29 cellular contexts compared by ENCODE assay signal in the genomic region with DNA sequence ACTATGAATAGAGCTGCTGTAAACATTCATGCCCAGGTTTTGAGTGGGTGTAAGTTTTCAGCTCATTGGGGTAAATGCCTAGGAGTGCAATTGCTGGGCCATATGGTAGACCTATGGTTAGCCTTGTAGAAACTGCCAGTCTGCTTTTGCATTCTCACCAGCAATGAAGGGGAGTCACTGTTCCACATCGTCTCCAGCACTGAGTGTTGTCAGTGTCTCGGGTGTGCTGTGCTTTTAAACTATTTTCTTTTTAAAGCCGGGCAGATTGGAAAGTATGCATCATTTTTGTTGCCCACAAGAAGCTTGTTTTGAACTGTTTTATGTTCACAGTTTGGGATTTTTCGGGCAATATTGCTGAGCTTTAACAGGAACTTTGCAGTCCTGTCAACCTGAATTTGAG. TPM values are rescaled to one million over a fixed set of nuclear protein-coding genes. Genes with fewer than 3 reads are reported as not detected.
DNase-seq lines count a peak whose midpoint lies in the region; ATAC-seq and TF ChIP-seq lines count a peak whose summit lies in the region.
"Had no signal": no experiment of that assay in that cellular context is flagged by ENCODE, and none has a peak within 500 bp of the region (broad histone marks: within the 10 kb centered on the region; RNA-seq: fewer than 3 reads in every experiment).

No MANE protein-coding gene starts in this region.

- no peak for TF ChIP-seq CTCF in DND-41 (IDR thresholded peaks at IDR 0.05; ENCODE audit: borderline replicate concordance, extremely low read depth, low read length, poor library complexity, severe bottlenecking)

- H3K27me3 Mint-ChIP-seq in activated CD4-positive, alpha-beta T cell treated with anti-CD3 and anti-CD28 coated beads, Interleukin-2, amount 10 ng/mL, durations not matched to agents 7 days and 5 days = no peaks in the 10 kb centered on the region
- H3K27me3 Mint-ChIP-seq in activated T-helper 1 cell treated with anti-CD3 and anti-CD28 coated beads, Interleukin-12 subunit alpha, Interleukin-12 subunit beta, Interleukin-2, Interleukin-4 antibody, amounts not matched to agents 30 ng/mL and 10 ng/mL and 1 ng/mL, durations not matched to agents 14 hours and 24 hours and 36 hours (ENCODE audit: insufficient read depth) = peaks cover 7% of the 10 kb centered on the region
- H3K27me3 Mint-ChIP-seq in memory B cell = peaks cover 2% of the 10 kb centered on the region
- H3K27me3 Mint-ChIP-seq: CD4-positive, CD25-positive, alpha-beta regulatory T cell had no signal

- POLR2A ChIA-PET in activated CD4-positive, alpha-beta T cell treated with anti-CD3 and anti-CD28 coated beads, Interleukin-2, amount 10 ng/mL, durations not matched to agents 7 days and 5 days (lab: Charles Lee) = interaction anchor here (1.5 kb wide), 1 partner anchor 97 kb away, joined by 3 read pairs; the partner anchor contains the start of gene SOCS1

- DNase-seq in activated CD4-positive, alpha-beta T cell treated with anti-CD3 and anti-CD28 coated beads, Interleukin-2, amount 10 ng/mL, durations not matched to agents 7 days and 5 days = no peak
- no peak for DNase-seq in activated CD4-positive, alpha-beta T cell treated with anti-CD3 and anti-CD28 coated beads for 48 hours
- DNase-seq in DND-41 (no peak), memory B cell (ENCODE audit: low spot score in 2 of 2) (no peak), SIG-M5 (lab: John Stamatoyannopoulos, UW) (no peak)
- no peak for DNase-seq in activated T-helper 1 cell treated with anti-CD3 and anti-CD28 coated beads, Interleukin-12 subunit alpha, Interleukin-12 subunit beta, Interleukin-2, Interleukin-4 antibody, amounts not matched to agents 30 ng/mL and 10 ng/mL and 1 ng/mL, durations not matched to agents 14 hours and 24 hours and 36 hours (ENCODE audit: low spot score)
- DNase-seq in stimulated activated CD4-positive, alpha-beta T cell treated with anti-CD3 and anti-CD28 coated beads, Interleukin-12 subunit alpha, Interleukin-12 subunit beta, amount 100 ng/mL, for 4 hours = no peak
- DNase-seq: activated CD4-positive, CD25-positive, alpha-beta regulatory T cell treated with anti-CD3 and anti-CD28 coated beads, Interleukin-2, amount 50 U/mL, for 72 hours; activated CD8-positive, alpha-beta memory T cell treated with anti-CD3 and anti-CD28 coated beads, Interleukin-2, amount 10 ng/mL, durations not matched to agents 7 days and 5 days; AML-193; body of pancreas; CD4-positive, CD25-positive, alpha-beta regulatory T cell; DMS79 treated with DMSO at 0.1 percent for 48 hours; islet precursor cell; left ventricle myocardium inferior; NCI-H1092; NCI-H1694 treated with DMSO at 0.1 percent for 48 hours; RPMI8226; stimulated activated CD4-positive, alpha-beta T cell treated with anti-CD3 and anti-CD28 coated beads, Interleukin-2, amount 100 ng/mL, for 24 hours; stimulated activated CD8-positive, alpha-beta memory T cell treated with anti-CD3 and anti-CD28 coated beads, Interleukin-4, amount 100 ng/mL, for 48 hours; T-cell; tibial artery had no signal

- H3K4me3 Mint-ChIP-seq in activated CD4-positive, alpha-beta T cell treated with anti-CD3 and anti-CD28 coated beads, Interleukin-2, amount 10 ng/mL, durations not matched to agents 7 days and 5 days = no peak overlapping the region
- no peak overlapping the region for H3K4me3 Mint-ChIP-seq in activated T-helper 1 cell treated with anti-CD3 and anti-CD28 coated beads, Interleukin-12 subunit alpha, Interleukin-12 subunit beta, Interleukin-2, Interleukin-4 antibody, amounts not matched to agents 30 ng/mL and 10 ng/mL and 1 ng/mL, durations not matched to agents 14 hours and 24 hours and 36 hours
- H3K4me3 Mint-ChIP-seq in memory B cell = no peak overlapping the region

- peaks cover 46% of the 10 kb centered on the region for H3K4me1 ChIP-seq in DND-41 (ENCODE audit: insufficient read depth, low read length)

- ATAC-seq in DND-41 (ENCODE audit: insufficient read depth, low read depth) = no peak
- ATAC-seq in memory B cell (ENCODE audit: low read depth) = no peak
- ATAC-seq in HG02623 (IDR thresholded peaks at IDR 0.05; ENCODE audit: unreplicated experiment) = no peak
- ATAC-seq: activated CD8-positive, alpha-beta memory T cell treated with anti-CD3 and anti-CD28 coated beads, Interleukin-2, amount 10 ng/mL, durations not matched to agents 7 days and 5 days; body of pancreas; esophagus mucosa; T-cell had no signal

- peak overlapping the region; percentile 95 for H3K27ac Mint-ChIP-seq in activated CD4-positive, alpha-beta T cell treated with anti-CD3 and anti-CD28 coated beads, Interleukin-2, amount 10 ng/mL, durations not matched to agents 7 days and 5 days
- H3K27ac Mint-ChIP-seq in activated T-helper 1 cell treated with anti-CD3 and anti-CD28 coated beads, Interleukin-12 subunit alpha, Interleukin-12 subunit beta, Interleukin-2, Interleukin-4 antibody, amounts not matched to agents 30 ng/mL and 10 ng/mL and 1 ng/mL, durations not matched to agents 14 hours and 24 hours and 36 hours = peak overlapping the region; percentile 42
- H3K27ac Mint-ChIP-seq in memory B cell = peak overlapping the region; percentile 74

- peaks cover 51% of the 10 kb centered on the region for H3K36me3 ChIP-seq in DND-41 (ENCODE audit: insufficient read depth, low read length)
- H3K36me3 ChIP-seq: left ventricle myocardium inferior, neutrophil, right atrium auricular region, tibial artery had no signal

- H3K27ac ChIP-seq in DND-41 (ENCODE audit: low read length) = peak overlapping the region; percentile 20; the same call in 1 of the 2 replicates
- H3K27ac ChIP-seq: body of pancreas, left ventricle myocardium inferior, neutrophil, right atrium auricular region, SJSA1, tibial artery had no signal

- no peak overlapping the region for H2AFZ ChIP-seq in DND-41 (ENCODE audit: low read depth, low read length)

- no peak overlapping the region for H3K4me3 ChIP-seq in DND-41 (ENCODE audit: low read depth in 1 of 2, low read length in 2 of 2)
- H3K4me3 ChIP-seq: body of pancreas, left ventricle myocardium inferior, right atrium auricular region, SJSA1, smooth muscle cell, tibial artery had no signal

- CTCF ChIA-PET in activated CD4-positive, alpha-beta T cell treated with anti-CD3 and anti-CD28 coated beads, Interleukin-2, amount 10 ng/mL, durations not matched to agents 7 days and 5 days (lab: Charles Lee) = interaction anchor here (0.7 to 8.1 kb wide), 7 partner anchors 16 to 399 kb away, joined by 3 to 61 read pairs (median 4); partner anchors contain the start of gene SOCS1

- no peak overlapping the region for H3K9ac ChIP-seq in DND-41 (ENCODE audit: low read depth, low read length)

- intact Hi-C loops in activated T-helper 1 cell treated with anti-CD3 and anti-CD28 coated beads, Interleukin-12 subunit alpha, Interleukin-12 subunit beta, Interleukin-2, Interleukin-4 antibody, amounts not matched to agents 30 ng/mL and 10 ng/mL and 1 ng/mL, durations not matched to agents 14 hours and 24 hours and 36 hours (cut with micrococcal nuclease) = no loop called here

- peaks cover 93% of the 10 kb centered on the region for H3K4me1 Mint-ChIP-seq in activated CD4-positive, alpha-beta T cell treated with anti-CD3 and anti-CD28 coated beads, Interleukin-2, amount 10 ng/mL, durations not matched to agents 7 days and 5 days
- peaks cover 78% of the 10 kb centered on the region for H3K4me1 Mint-ChIP-seq in activated T-helper 1 cell treated with anti-CD3 and anti-CD28 coated beads, Interleukin-12 subunit alpha, Interleukin-12 subunit beta, Interleukin-2, Interleukin-4 antibody, amounts not matched to agents 30 ng/mL and 10 ng/mL and 1 ng/mL, durations not matched to agents 14 hours and 24 hours and 36 hours (ENCODE audit: low read depth)
- peaks cover 41% of the 10 kb centered on the region for H3K4me1 Mint-ChIP-seq in memory B cell

- peaks cover 3% of the 10 kb centered on the region for H3K9me3 Mint-ChIP-seq in activated CD4-positive, alpha-beta T cell treated with anti-CD3 and anti-CD28 coated beads, Interleukin-2, amount 10 ng/mL, durations not matched to agents 7 days and 5 days
- H3K9me3 Mint-ChIP-seq in activated T-helper 1 cell treated with anti-CD3 and anti-CD28 coated beads, Interleukin-12 subunit alpha, Interleukin-12 subunit beta, Interleukin-2, Interleukin-4 antibody, amounts not matched to agents 30 ng/mL and 10 ng/mL and 1 ng/mL, durations not matched to agents 14 hours and 24 hours and 36 hours = no peaks in the 10 kb centered on the region
- no peaks in the 10 kb centered on the region for H3K9me3 Mint-ChIP-seq in memory B cell
- H3K9me3 Mint-ChIP-seq: CD4-positive, CD25-positive, alpha-beta regulatory T cell; IgD-negative memory B cell; T-cell had no signal

- H3K27me3 ChIP-seq in DND-41 (ENCODE audit: insufficient read depth, low read length, poor library complexity) = no peaks in the 10 kb centered on the region
- H3K27me3 ChIP-seq: body of pancreas, right atrium auricular region, SJSA1, tibial artery had no signal

- peaks cover 69% of the 10 kb centered on the region for H4K20me1 ChIP-seq in DND-41 (ENCODE audit: insufficient read depth, low read length)

- peaks cover 55% of the 10 kb centered on the region for H3K79me2 ChIP-seq in DND-41 (ENCODE audit: insufficient read depth, low read length)

- peaks cover 68% of the 10 kb centered on the region for H3K36me3 Mint-ChIP-seq in activated CD4-positive, alpha-beta T cell treated with anti-CD3 and anti-CD28 coated beads, Interleukin-2, amount 10 ng/mL, durations not matched to agents 7 days and 5 days (ENCODE audit: low read depth)
- peaks cover 37% of the 10 kb centered on the region for H3K36me3 Mint-ChIP-seq in activated T-helper 1 cell treated with anti-CD3 and anti-CD28 coated beads, Interleukin-12 subunit alpha, Interleukin-12 subunit beta, Interleukin-2, Interleukin-4 antibody, amounts not matched to agents 30 ng/mL and 10 ng/mL and 1 ng/mL, durations not matched to agents 14 hours and 24 hours and 36 hours (ENCODE audit: low read depth)
- H3K36me3 Mint-ChIP-seq in memory B cell = no peaks in the 10 kb centered on the region

- H3K4me2 ChIP-seq in DND-41 (ENCODE audit: insufficient read depth, low read length) = peak overlapping the region; percentile 43
- H3K4me2 ChIP-seq: smooth muscle cell had no signal

- H3K9me3 ChIP-seq in DND-41 (ENCODE audit: insufficient read depth, low read length, severe bottlenecking) = no peaks in the 10 kb centered on the region
- H3K9me3 ChIP-seq: body of pancreas, left ventricle myocardium inferior, neutrophil, right atrium auricular region, SJSA1, tibial artery had no signal

RNA-seq across cellular contexts. Expression of gene RMI2, which starts 7.9 kb away (rescaled TPM):
- total RNA-seq in activated CD4-positive, alpha-beta T cell treated with anti-CD3 and anti-CD28 coated beads, Interleukin-2, amount 10 ng/mL, durations not matched to agents 7 days and 5 days = 10 to 100 TPM; 53.5 to 55.1 TPM
- total RNA-seq in activated T-helper 1 cell treated with anti-CD3 and anti-CD28 coated beads, Interleukin-12 subunit alpha, Interleukin-12 subunit beta, Interleukin-2, Interleukin-4 antibody, amounts not matched to agents 30 ng/mL and 10 ng/mL and 1 ng/mL, durations not matched to agents 14 hours and 24 hours and 36 hours = 49.8 and 55.7 TPM in 2 replicates

Comparison
In these comparisons a context has a peak if more than half of its experiments do, and no peak if none do; other contexts are left out.
1. H3K27ac Mint-ChIP-seq: peak in every context shown above with its lines; median percentile 95 in activated CD4-positive, alpha-beta T cell treated with anti-CD3 and anti-CD28 coated beads, Interleukin-2, amount 10 ng/mL, durations not matched to agents 7 days and 5 days; 74 in memory B cell; 42 in activated T-helper 1 cell treated with anti-CD3 and anti-CD28 coated beads, Interleukin-12 subunit alpha, Interleukin-12 subunit beta, Interleukin-2, Interleukin-4 antibody, amounts not matched to agents 30 ng/mL and 10 ng/mL and 1 ng/mL, durations not matched to agents 14 hours and 24 hours and 36 hours.